In genomic region chr1:155208406-155208655, GRCh38 we compare ENCODE assay signal across 9 cellular contexts. TPM values are rescaled to one million over a fixed set of nuclear protein-coding genes. Genes with fewer than 3 reads are reported as not detected.
DNase-seq lines count a peak whose midpoint lies in the region; ATAC-seq, FAIRE-seq and TF ChIP-seq lines count a peak whose summit lies in the region.
"Had no signal": no experiment of that assay in that cellular context is flagged by ENCODE, and none has a peak within 500 bp of the region (broad histone marks: within the 10 kb centered on the region; RNA-seq: fewer than 3 reads in every experiment).

No MANE protein-coding gene starts in this region.

- peaks cover 14 to 23% of the 10 kb centered on the region in 2 donors for H3K36me3 Mint-ChIP-seq in CD14-positive monocyte

- no peak overlapping the region for H2AFZ ChIP-seq in neuron (ENCODE audit: low read depth, low read length)

- H3K27me3 ChIP-seq in MG63 (no peaks in the 10 kb centered on the region), duodenal mucosa (ENCODE audit: control insufficient read depth in 1 of 2, insufficient read depth in 2 of 2, low read length in 2 of 2) (no peaks in the 10 kb centered on the region), neuron (ENCODE audit: insufficient read depth, low read length) (no peaks in the 10 kb centered on the region)

- peaks cover 2% of the 10 kb centered on the region; the same call in 1 of the 2 replicates for H3K36me3 ChIP-seq in MG63
- H3K36me3 ChIP-seq in duodenal mucosa (ENCODE audit: control insufficient read depth in 1 of 2, insufficient read depth in 2 of 2, low read length in 2 of 2): peaks cover 0 to 4% of the 10 kb centered on the region in 2 donors
- peaks cover 18% of the 10 kb centered on the region for H3K36me3 ChIP-seq in neuron (ENCODE audit: insufficient read depth, low read length)

- H3K9ac ChIP-seq in duodenal mucosa (ENCODE audit: low read depth in 1 of 2, low read length in 2 of 2): peak overlapping the region; percentile 71 to 85

- peak overlapping the region; percentile 83 to 89 for H3K4me3 Mint-ChIP-seq in CD14-positive monocyte

- peaks cover 21 to 26% of the 10 kb centered on the region in 2 donors for H3K4me1 ChIP-seq in duodenal mucosa (ENCODE audit: control insufficient read depth in 1 of 2, insufficient read depth in 2 of 2, low read length in 2 of 2)
- peaks cover 30% of the 10 kb centered on the region for H3K4me1 ChIP-seq in neuron (ENCODE audit: insufficient read depth, low read length)

- TF ChIP-seq CTCF in CD14-positive monocyte (IDR thresholded peaks at IDR 0.05) (no peak), D721Med (IDR thresholded peaks at IDR 0.05; ENCODE audit: insufficient read depth, missing control alignments) (no peak)

- intact Hi-C loops in CD14-positive monocyte (cut with micrococcal nuclease): loop anchor here (5.0 kb wide), 2 partner anchors 34 to 99 kb away; partner anchors contain the start of gene FDPS (in 1 of the 2)

- H3K9me3 ChIP-seq in MG63 (no peaks in the 10 kb centered on the region), duodenal mucosa (ENCODE audit: control insufficient read depth in 1 of 2, low read length in 2 of 2) (no peaks in the 10 kb centered on the region), neuron (ENCODE audit: low read length) (no peaks in the 10 kb centered on the region)

- ATAC-seq in GM21515 (IDR thresholded peaks at IDR 0.05; ENCODE audit: unreplicated experiment): no peak

- H3K4me1 Mint-ChIP-seq in CD14-positive monocyte: peaks cover 47% of the 10 kb centered on the region

- H3K4me3 ChIP-seq in MG63: peak overlapping the region; percentile 98
- peak overlapping the region; percentile 84 to 91 for H3K4me3 ChIP-seq in duodenal mucosa (ENCODE audit: low read depth in 1 of 2, low read length in 2 of 2)
- H3K4me3 ChIP-seq in neuron (ENCODE audit: low read length): peak overlapping the region; percentile 66

- H3K9me3 Mint-ChIP-seq in CD14-positive monocyte: peaks cover 0 to 1% (median 0%) of the 10 kb centered on the region in 7 donors

- no peaks in the 10 kb centered on the region for H3K27me3 Mint-ChIP-seq in CD14-positive monocyte (ENCODE audit: low read depth in 3 of 3)

- peak overlapping the region; percentile 97 to 100 (median 99) for H3K27ac Mint-ChIP-seq in CD14-positive monocyte

- H3K27ac ChIP-seq in duodenal mucosa (ENCODE audit: low read depth, low read length): peak overlapping the region; percentile 99

- no peak for DNase-seq in CD14-positive monocyte (ENCODE audit: low spot score)
- DNase-seq in MG63: no peak
- DNase-seq in dedifferentiated amniotic fluid mesenchymal stem cell (ENCODE audit: extremely low spot score): no peak
- no peak for DNase-seq in NCI-H2227 treated with DMSO at 0.1 percent for 48 hours (lab: John Stamatoyannopoulos, UW)
- DNase-seq in D721Med (ENCODE audit: insufficient read length, low spot score): no peak

- FAIRE-seq in D721Med (lab: Jason Lieb, UNC): no peak
- FAIRE-seq: islet of Langerhans had no signal

RNA-seq across cellular contexts. Expression of gene MTX1, which starts 0.2 kb away (rescaled TPM):
- polyA plus RNA-seq in CD14-positive monocyte: 100 to 1,000 TPM in 1 of 2 donors, 10 to 100 TPM in 1; 86.0 to 101 TPM
- total RNA-seq in MG63 (2014; rRNA removed; shearing (Covaris generic); ENCODE audit: low replicate concordance): 97.2 and 100 TPM in 2 replicates

RNA-seq across cellular contexts. Expression of gene THBS3, which starts 0.6 kb away (rescaled TPM):
- polyA plus RNA-seq in CD14-positive monocyte: 1 to 10 TPM; 3.2 to 5.3 TPM
- total RNA-seq in MG63 (2014; rRNA removed; shearing (Covaris generic); ENCODE audit: low replicate concordance): 9.1 and 11.0 TPM in 2 replicates

RNA-seq across cellular contexts. Expression of gene TRIM46, which starts 34.7 kb away (rescaled TPM):
- not detected for polyA plus RNA-seq in CD14-positive monocyte
- not detected in 2 replicates for total RNA-seq in MG63 (2014; rRNA removed; shearing (Covaris generic); ENCODE audit: low replicate concordance)

RNA-seq across cellular contexts. Expression of gene KRTCAP2, which starts 35.2 kb away (rescaled TPM):
- polyA plus RNA-seq in CD14-positive monocyte: 100 to 1,000 TPM; 247 to 256 TPM
- total RNA-seq in MG63 (2014; rRNA removed; shearing (Covaris generic); ENCODE audit: low replicate concordance): 220 and 236 TPM in 2 replicates

RNA-seq across cellular contexts. Expression of gene ENTREP3, which starts 47.0 kb away (rescaled TPM):
- polyA plus RNA-seq in CD14-positive monocyte: 1 to 10 TPM in 1 of 2 donors, under 1 TPM in 1; 0.87 to 1.9 TPM
- total RNA-seq in MG63 (2014; rRNA removed; shearing (Covaris generic); ENCODE audit: low replicate concordance): 7.7 and 9.2 TPM in 2 replicates
